In genomic region chr12:57693317-57693658, GRCh38 we compare ENCODE assay signal across 9 cellular contexts. TPM values are rescaled to one million over a fixed set of nuclear protein-coding genes. Genes with fewer than 3 reads are reported as not detected.
A peak's percentile ranks its signal among the peaks of the same experiment; 100 is the strongest.
DNase-seq lines count a peak whose midpoint lies in the region; ATAC-seq and TF ChIP-seq lines count a peak whose summit lies in the region.
"Had no signal": no experiment of that assay in that cellular context is flagged by ENCODE, and none has a peak within 500 bp of the region (broad histone marks: within the 10 kb centered on the region; RNA-seq: fewer than 3 reads in every experiment).

No MANE protein-coding gene starts in this region.

- H3K27ac ChIP-seq in HCT116 (ENCODE audit: low read depth, low read length) (no peak overlapping the region), mammary epithelial cell (ENCODE audit: insufficient read depth, low read depth, low read length) (no peak overlapping the region), left lung (peak overlapping the region in 1 of 2 donors; percentile 46)
- no peak overlapping the region for H3K27ac ChIP-seq in CD4-positive, alpha-beta T cell (ENCODE audit: low read depth, low read length)

- H4K20me1 ChIP-seq in HCT116 (ENCODE audit: insufficient read depth) (no peaks in the 10 kb centered on the region), mammary epithelial cell (ENCODE audit: insufficient read depth, low read length) (no peaks in the 10 kb centered on the region)

- no peaks in the 10 kb centered on the region for H3K9me3 Mint-ChIP-seq in CD4-positive, alpha-beta T cell

- in situ Hi-C loops in mammary epithelial cell (cut with MboI; ENCODE audit: low sequenced_read_pairs in 2 of 2): no loop called here

- H3K4me2 ChIP-seq in HCT116 (ENCODE audit: low read length) (peak overlapping the region; percentile 49), mammary epithelial cell (ENCODE audit: insufficient read depth, low read depth, low read length) (peak overlapping the region; percentile 65)

- intact Hi-C loops in HCT116 (cut with micrococcal nuclease) (loop anchor here (2.0 to 5.0 kb wide), 2 partner anchors 60 to 111 kb away; partner anchors contain the start of gene B4GALNT1), mammary epithelial cell (cut with micrococcal nuclease) (loop anchor here (1.0 to 5.0 kb wide), 2 partner anchors 61 to 110 kb away; partner anchors contain the start of gene B4GALNT1), left lung (cut with DNase I) (no loop called here)
- intact Hi-C loops in CD4-positive, alpha-beta T cell (cut with DNase I, micrococcal nuclease): loop anchor here (1.0 to 5.0 kb wide), 4 partner anchors 49 to 110 kb away; partner anchors contain the start of genes B4GALNT1 (in 1 of the 2) and PIP4K2C (in 1 of the 2)

- POLR2A ChIA-PET in HCT116 (lab: Charles Lee): interaction anchor here (1.2 kb wide), 1 partner anchor 33 kb away, joined by 4 read pairs; no protein-coding TSS in a partner anchor
- POLR2A ChIA-PET in CD4-positive, alpha-beta T cell (lab: Charles Lee): interaction anchor here (0.9 to 2.1 kb wide), 9 partner anchors 10 to 173 kb away, joined by 3 to 10 read pairs (median 5); partner anchors contain the start of genes B4GALNT1, DDIT3, TSFM and TSPAN31

- no peaks in the 10 kb centered on the region for H3K27me3 ChIP-seq in HCT116 (ENCODE audit: insufficient read depth, low read length)
- no peaks in the 10 kb centered on the region for H3K27me3 ChIP-seq in mammary epithelial cell (ENCODE audit: insufficient read depth, low read length)
- no peaks in the 10 kb centered on the region for H3K27me3 ChIP-seq in neuron (ENCODE audit: insufficient read depth, low read length)
- no peaks in the 10 kb centered on the region for H3K27me3 ChIP-seq in CD4-positive, alpha-beta T cell (ENCODE audit: control insufficient read depth, insufficient read depth, low read length)
- H3K27me3 ChIP-seq in left lung: peaks cover 0 to 16% of the 10 kb centered on the region in 2 donors

- H3K4me1 ChIP-seq in HCT116 (ENCODE audit: control insufficient read depth in 1 of 2, insufficient read depth in 2 of 2, low read length in 2 of 2) (peaks cover 4 to 10% of the 10 kb centered on the region in 2 experiments; a peak in 3 of 4 replicates), mammary epithelial cell (ENCODE audit: insufficient read depth, low read length) (peaks cover 8% of the 10 kb centered on the region), neuron (ENCODE audit: insufficient read depth, low read length) (peaks cover 6% of the 10 kb centered on the region), left lung (peaks cover 6 to 17% of the 10 kb centered on the region in 2 donors)

- no peak overlapping the region for H3K4me3 Mint-ChIP-seq in CD4-positive, alpha-beta T cell
- H3K4me3 Mint-ChIP-seq: brain had no signal

- H3K36me3 Mint-ChIP-seq in CD4-positive, alpha-beta T cell (ENCODE audit: low read depth): peaks cover 18% of the 10 kb centered on the region

- WGBS in mammary epithelial cell (ENCODE audit: low coverage, missing lambda C conversion rate): 18% methylated on average over 10 of the region's 10 CpGs

- peaks cover 3% of the 10 kb centered on the region for H3K4me1 Mint-ChIP-seq in CD4-positive, alpha-beta T cell (ENCODE audit: low read depth)
- H3K4me1 Mint-ChIP-seq: brain had no signal

- no peak overlapping the region for H3K27ac Mint-ChIP-seq in CD4-positive, alpha-beta T cell
- H3K27ac Mint-ChIP-seq: brain had no signal

- RAD21 ChIA-PET in HCT116 (lab: Charles Lee; ENCODE audit: low non-redundant PET in 1 of 2, low total read pairs in 2 of 2, uncharacterized antibody in 2 of 2, unreplicated experiment in 2 of 2): no interaction called here

- no peak for TF ChIP-seq RAD21 in HCT116 (IDR thresholded peaks at IDR 0.05; ENCODE audit: low read depth)

- H3K9me3 ChIP-seq in HCT116 (ENCODE audit: control insufficient read depth in 1 of 2, insufficient read depth in 1 of 2, low read depth in 1 of 2, low read length in 2 of 2) (no peaks in the 10 kb centered on the region), mammary epithelial cell (replicated peaks; ENCODE audit: insufficient read depth, low read length) (no peaks in the 10 kb centered on the region), neuron (ENCODE audit: low read length) (no peaks in the 10 kb centered on the region), left lung (no peaks in the 10 kb centered on the region)
- no peaks in the 10 kb centered on the region for H3K9me3 ChIP-seq in CD4-positive, alpha-beta T cell (ENCODE audit: control insufficient read depth, low read length)

- H3K36me3 ChIP-seq in HCT116 (ENCODE audit: control insufficient read depth in 1 of 2, insufficient read depth in 2 of 2, low read length in 2 of 2) (peaks cover 4 to 6% of the 10 kb centered on the region in 2 experiments; a peak in 2 of 4 replicates), mammary epithelial cell (ENCODE audit: insufficient read depth, low read length) (no peaks in the 10 kb centered on the region), neuron (ENCODE audit: insufficient read depth, low read length) (peaks cover 26% of the 10 kb centered on the region), left lung (peaks cover 0 to 25% of the 10 kb centered on the region in 2 donors)

- dilution Hi-C loops in mammary epithelial cell (cut with HindIII; ENCODE audit: low sequenced_read_pairs): no loop called here

- CTCF ChIA-PET in HCT116 (lab: Charles Lee) (interaction anchor here (0.6 to 2.0 kb wide), 2 partner anchors 33 to 109 kb away, joined by 3 to 6 read pairs; no protein-coding TSS in a partner anchor), mammary epithelial cell (lab: Charles Lee; ENCODE audit: low non-redundant PET) (no interaction called here)
- CTCF ChIA-PET in CD4-positive, alpha-beta T cell (lab: Charles Lee): interaction anchor here (0.9 to 1.6 kb wide), 6 partner anchors 12 to 235 kb away, joined by 3 to 7 read pairs (median 4); partner anchors contain the start of genes B4GALNT1 and TSPAN31

- ATAC-seq in HCT116: peak; percentile 19
- no peak for ATAC-seq in CD4-positive, alpha-beta T cell (ENCODE audit: poor library complexity)
- ATAC-seq in left lung: no peak

- no peaks in the 10 kb centered on the region for H3K9me2 ChIP-seq in HCT116 (ENCODE audit: insufficient read depth)

- H2AFZ ChIP-seq in HCT116 (ENCODE audit: low read depth, low read length, poor library complexity, severe bottlenecking) (peak overlapping the region; percentile 67), mammary epithelial cell (ENCODE audit: low read depth, low read length) (peak overlapping the region; percentile 60), neuron (ENCODE audit: low read depth, low read length) (peak overlapping the region; percentile 48)

- H3K79me2 ChIP-seq in HCT116 (ENCODE audit: insufficient read depth, low read length) (0 out of 2 replicates have a peak, but pooled peaks cover 6% of the 10 kb centered on the region), mammary epithelial cell (ENCODE audit: insufficient read depth, low read length) (peaks cover 11% of the 10 kb centered on the region)

- H3K9ac ChIP-seq in HCT116 (ENCODE audit: low read length) (no peak overlapping the region), mammary epithelial cell (ENCODE audit: insufficient read depth, low read length) (no peak overlapping the region)

- DNase-seq in AG10803 (ENCODE audit: low read depth): no peak
- DNase-seq in HCT116 (ENCODE audit: low read depth, low spot score): no peak
- DNase-seq in mammary epithelial cell: no peak
- no peak for DNase-seq in AML-193 (lab: John Stamatoyannopoulos, UW)
- DNase-seq in CD4-positive, alpha-beta T cell: no peak
- DNase-seq in left lung: no peak
- no peak for DNase-seq in NCI-H2196 (lab: John Stamatoyannopoulos, UW; ENCODE audit: unreplicated experiment)

- H3K27me3 Mint-ChIP-seq in CD4-positive, alpha-beta T cell: peaks cover 17% of the 10 kb centered on the region

- no peak for TF ChIP-seq POLR2A in HCT116 (IDR thresholded peaks at IDR 0.05; ENCODE audit: borderline replicate concordance, extremely low read depth, insufficient read depth, insufficient read length)

- peak overlapping the region; percentile 3 for H3K4me3 ChIP-seq in AG10803 (ENCODE audit: low read length)
- H3K4me3 ChIP-seq in HCT116 (replicated peaks in 1 of 2; ENCODE audit: low read depth in 1 of 2, low read length in 2 of 2): peak overlapping the region in 1 of 2 experiments; percentile 95; a peak in 3 of 4 replicates
- peak overlapping the region in 1 of 3 experiments; percentile 20 for H3K4me3 ChIP-seq in mammary epithelial cell (replicated peaks in 1 of 3; ENCODE audit: insufficient read depth in 1 of 3, low read depth in 2 of 3, low read length in 3 of 3)
- peak overlapping the region; percentile 24 for H3K4me3 ChIP-seq in neuron (ENCODE audit: low read length)
- H3K4me3 ChIP-seq in left lung: peak overlapping the region in 1 of 2 donors; percentile 93

- no TSS peak for BruUV-seq in HCT116 (replicated peaks; lab: Mats Ljungman, UMichigan)
- BruUV-seq in mammary epithelial cell (replicated peaks; lab: Mats Ljungman, UMichigan): no TSS peak

- TF ChIP-seq CTCF in AG10803 (conservative IDR thresholded peaks at IDR 0.05; ENCODE audit: low read length) (no peak), HCT116 (IDR thresholded peaks at IDR 0.05 in 2 of 3, conservative IDR thresholded peaks at IDR 0.05 in 1 of 3; ENCODE audit: borderline replicate concordance in 1 of 3, insufficient read depth in 1 of 3, low read depth in 2 of 3, low read length in 2 of 3) (no peak), mammary epithelial cell (conservative IDR thresholded peaks at IDR 0.05 in 1 of 2, IDR thresholded peaks at IDR 0.05 in 1 of 2; ENCODE audit: extremely low read depth in 1 of 2, insufficient read depth in 1 of 2, low read depth in 1 of 2, low read length in 2 of 2) (no peak), left lung (IDR thresholded peaks at IDR 0.05) (no peak)
- no peak for TF ChIP-seq CTCF in CD4-positive, alpha-beta T cell (IDR thresholded peaks at IDR 0.05)

RNA-seq across cellular contexts. Expression of gene OS9, which starts 0.6 kb away (rescaled TPM):
- total RNA-seq in HCT116 (2021; ENCODE audit: unreplicated experiment) (98.4 TPM), mammary epithelial cell (100 to 1,000 TPM; 111 to 145 TPM), left lung (100 to 1,000 TPM; 282 to 321 TPM)
- polyA plus RNA-seq in HCT116 (2012): 122 and 124 TPM in 2 replicates
- 126 TPM for polyA plus RNA-seq in mammary epithelial cell
- 157 TPM for polyA minus RNA-seq in mammary epithelial cell
- total RNA-seq in CD4-positive, alpha-beta T cell: 100 to 1,000 TPM; 108 to 112 TPM

RNA-seq across cellular contexts. Expression of gene AGAP2, which starts 45.3 kb away (rescaled TPM):
- 15.8 TPM for total RNA-seq in HCT116 (2021; ENCODE audit: unreplicated experiment)
- polyA plus RNA-seq in HCT116 (2012): 11.9 and 13.3 TPM in 2 replicates
- under 1 TPM; 0.33 to 0.99 TPM for total RNA-seq in mammary epithelial cell
- 0.28 TPM for polyA plus RNA-seq in mammary epithelial cell
- polyA minus RNA-seq in mammary epithelial cell: 0.57 TPM
- total RNA-seq in CD4-positive, alpha-beta T cell: 10 to 100 TPM; 21.0 to 21.2 TPM
- 1 to 10 TPM; 1.9 to 5.8 TPM for total RNA-seq in left lung

RNA-seq across cellular contexts. Expression of gene TSPAN31, which starts 51.6 kb away (rescaled TPM):
- total RNA-seq in HCT116 (2021; ENCODE audit: unreplicated experiment) (14.9 TPM), mammary epithelial cell (10 to 100 TPM; 23.6 to 58.3 TPM), left lung (10 to 100 TPM; 33.5 to 40.0 TPM)
- 17.1 and 18.7 TPM in 2 replicates for polyA plus RNA-seq in HCT116 (2012)
- 33.0 TPM for polyA plus RNA-seq in mammary epithelial cell
- polyA minus RNA-seq in mammary epithelial cell: 38.5 TPM
- 10 to 100 TPM; 10.3 to 10.7 TPM for total RNA-seq in CD4-positive, alpha-beta T cell

RNA-seq across cellular contexts. Expression of gene CDK4, which starts 58.8 kb away (rescaled TPM):
- total RNA-seq in HCT116 (2021; ENCODE audit: unreplicated experiment) (206 TPM), mammary epithelial cell (100 to 1,000 TPM; 103 to 163 TPM), left lung (100 to 1,000 TPM in 1 of 2 donors, 10 to 100 TPM in 1; 80.1 to 130 TPM)
- 160 and 199 TPM in 2 replicates for polyA plus RNA-seq in HCT116 (2012)
- 258 TPM for polyA plus RNA-seq in mammary epithelial cell
- polyA minus RNA-seq in mammary epithelial cell: 128 TPM
- 10 to 100 TPM in 1 of 2 experiments, 1 to 10 TPM in 1; 8.7 to 10.8 TPM for total RNA-seq in CD4-positive, alpha-beta T cell

Comparison
In these comparisons a context has a peak if more than half of its experiments do, and no peak if none do; other contexts are left out.
1. intact Hi-C loops: an anchor here in HCT116 (2.0 to 5.0 kb wide), mammary epithelial cell (1.0 to 5.0 kb wide) and CD4-positive, alpha-beta T cell (1.0 to 5.0 kb wide); none called in left lung.